8 cellular contexts compared by ENCODE assay signal in genomic region chr20:31720486-31721407, GRCh38. TPM values are rescaled to one million over a fixed set of nuclear protein-coding genes. Genes with fewer than 3 reads are reported as not detected.
DNase-seq lines count a peak whose midpoint lies in the region; ATAC-seq and TF ChIP-seq lines count a peak whose summit lies in the region.

No MANE protein-coding gene starts in this region.

- H2AFZ ChIP-seq in OCI-LY1 (ENCODE audit: low read length) = no peak overlapping the region

- no peak for ATAC-seq in HG03378 (IDR thresholded peaks at IDR 0.05; ENCODE audit: unreplicated experiment)

- H3K36me3 ChIP-seq in OCI-LY1 (ENCODE audit: insufficient read depth, low read length) (peaks cover 44% of the 10 kb centered on the region), urinary bladder (ENCODE audit: insufficient read depth) (no peaks in the 10 kb centered on the region)

- peaks cover 57% of the 10 kb centered on the region for H3K4me1 ChIP-seq in OCI-LY1 (ENCODE audit: insufficient read depth, low read length, severe bottlenecking)
- peaks cover 1% of the 10 kb centered on the region for H3K4me1 ChIP-seq in urinary bladder (ENCODE audit: insufficient read depth)

- H3K36me3 Mint-ChIP-seq in mesothelial cell of epicardium = peaks cover 21% of the 10 kb centered on the region

- peaks cover 66% of the 10 kb centered on the region for H3K4me1 Mint-ChIP-seq in mesothelial cell of epicardium

- WGBS in urinary bladder = 41% methylated on average over 7 of the region's 7 CpGs

- no peaks in the 10 kb centered on the region for H4K20me1 ChIP-seq in OCI-LY1 (ENCODE audit: insufficient read depth, low read length)

- no peaks in the 10 kb centered on the region for H3K27me3 Mint-ChIP-seq in mesothelial cell of epicardium (ENCODE audit: low read depth)

- H3K27me3 ChIP-seq in OCI-LY1 (ENCODE audit: insufficient read depth, low read length) = no peaks in the 10 kb centered on the region

- H3K4me3 ChIP-seq in GM12865 (ENCODE audit: low read depth, low read length) (peak overlapping the region; percentile 89), OCI-LY1 (ENCODE audit: low read depth, low read length, poor library complexity, severe bottlenecking) (peak overlapping the region; percentile 78), cardiac fibroblast (replicated peaks in 1 of 2; ENCODE audit: low read depth in 2 of 2, low read length in 2 of 2) (peak overlapping the region; percentile 57 to 75), urinary bladder (ENCODE audit: low read depth, low read length) (peak overlapping the region; percentile 69)

- no peaks in the 10 kb centered on the region for H3K9me2 ChIP-seq in OCI-LY1 (ENCODE audit: low read depth, low read length)

- peak overlapping the region; percentile 92 for H3K4me2 ChIP-seq in OCI-LY1 (ENCODE audit: low read length)

- peaks cover 56% of the 10 kb centered on the region for H3K79me2 ChIP-seq in OCI-LY1 (ENCODE audit: insufficient read depth, low read length)

- no peaks in the 10 kb centered on the region for H3K9me3 ChIP-seq in OCI-LY1 (ENCODE audit: low read length)

- no peaks in the 10 kb centered on the region for H3K9me3 Mint-ChIP-seq in mesothelial cell of epicardium

- H3K4me3 Mint-ChIP-seq in mesothelial cell of epicardium = peak overlapping the region; percentile 82

- H3K9ac ChIP-seq in OCI-LY1 (ENCODE audit: low read length) = peak overlapping the region; percentile 91

- H3F3A ChIP-seq in OCI-LY1 (ENCODE audit: insufficient read depth, low read length) = no peaks in the 10 kb centered on the region

- H3K27ac Mint-ChIP-seq in mesothelial cell of epicardium = peak overlapping the region; percentile 98

- DNase-seq in GM12865 (ENCODE audit: low read depth) = peak; percentile 59
- no peak for DNase-seq in cardiac fibroblast (ENCODE audit: low read depth in 2 of 2)
- DNase-seq in mesothelial cell of epicardium (ENCODE audit: low spot score in 2 of 2, unreplicated experiment in 2 of 2) = no peak
- DNase-seq in amniotic stem cell (lab: John Stamatoyannopoulos, UW) = no peak
- no peak for DNase-seq in NCI-H524 treated with DMSO at 0.1 percent for 48 hours (lab: John Stamatoyannopoulos, UW)

- TF ChIP-seq CTCF in GM12865 (IDR thresholded peaks at IDR 0.05; ENCODE audit: insufficient read depth, low read depth, low read length, missing control alignments) = peak; percentile 19
- peak; percentile 51; the same call in 1 of the 2 replicates for TF ChIP-seq CTCF in OCI-LY1 (IDR thresholded peaks at IDR 0.05; ENCODE audit: low read length)
- TF ChIP-seq CTCF in cardiac fibroblast (IDR thresholded peaks at IDR 0.05; ENCODE audit: low read depth, low read length) = peak; percentile 17
- TF ChIP-seq CTCF in mesothelial cell of epicardium (IDR thresholded peaks at IDR 0.05; ENCODE audit: unreplicated experiment) = no peak

- H3K27ac ChIP-seq in OCI-LY1 (ENCODE audit: low read depth, low read length, poor library complexity, severe bottlenecking) = peak overlapping the region; percentile 91
- peak overlapping the region; percentile 34 for H3K27ac ChIP-seq in urinary bladder (ENCODE audit: low read depth)

RNA-seq across cellular contexts. Expression of gene BCL2L1, which starts 1.9 kb away (rescaled TPM):
- total RNA-seq in mesothelial cell of epicardium = 63.2 to 66.6 TPM (median 64.8 TPM) in 3 replicates
- total RNA-seq in urinary bladder = 24.2 TPM
- 61.3 TPM for polyA plus RNA-seq in urinary bladder

RNA-seq across cellular contexts. Expression of gene TPX2, which starts 18.3 kb away (rescaled TPM):
- total RNA-seq in mesothelial cell of epicardium = 36.6 to 39.0 TPM (median 37.5 TPM) in 3 replicates
- total RNA-seq in urinary bladder = 22.7 TPM
- polyA plus RNA-seq in urinary bladder = 0.84 TPM
